21 cellular contexts compared by ENCODE assay signal in genomic region chr6:122568865-122569264, GRCh38. TPM values are rescaled to one million over a fixed set of nuclear protein-coding genes. Genes with fewer than 3 reads are reported as not detected.
"Had no signal": no experiment of that assay in that cellular context is flagged by ENCODE, and none has a peak within 500 bp of the region (broad histone marks: within the 10 kb centered on the region; RNA-seq: fewer than 3 reads in every experiment).

No MANE protein-coding gene starts in this region.

- H3K36me3 ChIP-seq: cardiac muscle cell, heart left ventricle, lower lobe of right lung, sigmoid colon, spleen, thoracic aorta had no signal

- DNase-seq: activated CD4-positive, alpha-beta T cell treated with anti-CD3 and anti-CD28 coated beads, Interleukin-2, amount 10 ng/mL, durations not matched to agents 7 days and 5 days; activated CD4-positive, CD25-positive, alpha-beta regulatory T cell treated with anti-CD3 and anti-CD28 coated beads, Interleukin-2, amount 50 U/mL, for 72 hours; activated CD8-positive, alpha-beta T cell treated with anti-CD3 and anti-CD28 coated beads, Interleukin-2, amount 10 ng/mL, durations not matched to agents 7 days and 5 days; activated gamma-delta T cell; anterior cingulate cortex; body of pancreas; heart left ventricle; lower lobe of right lung; naive thymus-derived CD8-positive, alpha-beta T cell; posterior cingulate gyrus; sigmoid colon; spleen; stimulated activated CD4-positive, alpha-beta T cell treated with anti-CD3 and anti-CD28 coated beads, Interleukin-4, amount 100 ng/mL, for 1 hour; stimulated activated naive CD4-positive, alpha-beta T cell treated with Interleukin-2 at 50 U/mL for 16 hours; T-helper 9 cell had no signal

- H3K27ac ChIP-seq: body of pancreas, cardiac muscle cell, epithelial cell of prostate, heart left ventricle, lower lobe of right lung, neural progenitor cell, sigmoid colon, spleen, thoracic aorta had no signal

- ATAC-seq: activated CD8-positive, alpha-beta T cell treated with anti-CD3 and anti-CD28 coated beads, Interleukin-2, amount 10 ng/mL, durations not matched to agents 7 days and 5 days; body of pancreas; left lobe of liver; lower lobe of right lung; naive thymus-derived CD8-positive, alpha-beta T cell had no signal

- H3K4me3 ChIP-seq: body of pancreas, cardiac muscle cell, heart left ventricle, lower lobe of right lung, neural progenitor cell, sigmoid colon, spleen, thoracic aorta had no signal

- H3K4me1 ChIP-seq: body of pancreas, heart left ventricle, lower lobe of right lung, neural progenitor cell, sigmoid colon, spleen had no signal

- H3K9me3 ChIP-seq: body of pancreas, lower lobe of right lung, sigmoid colon, spleen, thoracic aorta had no signal

RNA-seq across cellular contexts. Expression of gene PKIB, which starts 41.3 kb away (rescaled TPM):
- total RNA-seq: activated T-helper 1 cell treated with anti-CD3 and anti-CD28 coated beads, Interleukin-12 subunit alpha, Interleukin-12 subunit beta, Interleukin-2, Interleukin-4 antibody, amounts not matched to agents 30 ng/mL and 10 ng/mL and 1 ng/mL, durations not matched to agents 14 hours and 24 hours and 36 hours had no signal
